Comparison of ENCODE assay signal across 22 cellular contexts in the genomic region with DNA sequence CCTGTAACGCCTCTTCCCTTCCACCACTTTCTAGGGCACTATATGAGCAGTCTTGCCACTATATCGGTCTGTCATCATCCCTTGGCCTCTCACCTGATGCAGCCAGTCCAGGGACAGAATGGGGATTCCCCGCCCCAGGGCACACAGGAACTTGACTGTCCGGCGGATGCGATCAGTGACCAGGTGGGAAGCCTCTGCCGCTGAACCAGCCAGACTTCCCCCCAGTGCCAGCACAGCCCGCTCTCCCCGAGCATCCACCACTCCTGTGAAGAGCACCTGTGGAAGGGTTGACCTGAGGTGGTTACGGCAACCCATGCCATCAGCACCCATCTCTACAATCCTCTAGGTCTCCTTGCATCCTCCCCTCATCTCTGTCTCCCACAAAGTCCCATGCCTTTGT.
"Had no signal": no experiment of that assay in that cellular context is flagged by ENCODE, and none has a peak within 500 bp of the region (broad histone marks: within the 10 kb centered on the region; RNA-seq: fewer than 3 reads in every experiment).

No MANE protein-coding gene starts in this region.

- H3K4me3 Mint-ChIP-seq: central memory CD8-positive, alpha-beta T cell; effector memory CD8-positive, alpha-beta T cell; immature natural killer cell; naive thymus-derived CD8-positive, alpha-beta T cell; neural crest cell had no signal

- H3K4me1 Mint-ChIP-seq: central memory CD8-positive, alpha-beta T cell; immature natural killer cell; neural crest cell had no signal

- H3K27ac ChIP-seq: esophagus squamous epithelium, gastroesophageal sphincter, pancreas, prostate gland, right lobe of liver, suprapubic skin, thyroid gland, upper lobe of left lung, vagina had no signal

- H3K27ac Mint-ChIP-seq: naive thymus-derived CD8-positive, alpha-beta T cell had no signal

- H3K4me1 ChIP-seq: gastroesophageal sphincter, prostate gland, suprapubic skin, thyroid gland, vagina had no signal

- H3K4me3 ChIP-seq: esophagus squamous epithelium, gastroesophageal sphincter, mucosa of descending colon, pancreas, prostate gland, right lobe of liver, suprapubic skin, thyroid gland, upper lobe of left lung, vagina had no signal

- H3K27me3 ChIP-seq: esophagus squamous epithelium, gastroesophageal sphincter, pancreas, right lobe of liver, suprapubic skin, thyroid gland, upper lobe of left lung, vagina had no signal

- H3K9me3 ChIP-seq: esophagus squamous epithelium, gastroesophageal sphincter, mucosa of descending colon, pancreas, prostate gland, right lobe of liver, suprapubic skin, thyroid gland, upper lobe of left lung, vagina had no signal

- ATAC-seq: effector memory CD8-positive, alpha-beta T cell; gastroesophageal sphincter; left colon; mucosa of descending colon; naive thymus-derived CD8-positive, alpha-beta T cell; pancreas; right lobe of liver had no signal

- H3K27me3 Mint-ChIP-seq: central memory CD8-positive, alpha-beta T cell; effector memory CD8-positive, alpha-beta T cell; naive thymus-derived CD8-positive, alpha-beta T cell had no signal

- H3K36me3 ChIP-seq: pancreas, prostate gland, right lobe of liver had no signal

- DNase-seq: effector memory CD8-positive, alpha-beta T cell; esophagus squamous epithelium; foreskin fibroblast; glutamatergic neuron; immature natural killer cell; left colon; nucleus accumbens; right lobe of liver; stimulated activated CD4-positive, alpha-beta T cell treated with anti-CD3 and anti-CD28 coated beads, Interleukin-15, amount 100 ng/mL, for 24 hours; stimulated activated CD4-positive, alpha-beta T cell treated with anti-CD3 and anti-CD28 coated beads, Interleukin-1b, Interleukin-23, amount 100 ng/mL, for 48 hours; stimulated activated naive CD4-positive, alpha-beta T cell treated with Interleukin-2 at 50 U/mL for 16 hours; thyroid gland; upper lobe of left lung had no signal

- H3K9me3 Mint-ChIP-seq: central memory CD8-positive, alpha-beta T cell; effector memory CD8-positive, alpha-beta T cell; immature natural killer cell; naive thymus-derived CD8-positive, alpha-beta T cell; neural crest cell had no signal
